9 cellular contexts compared by ENCODE assay signal in genomic region chr1:156122086-156122485, GRCh38. TPM values are rescaled to one million over a fixed set of nuclear protein-coding genes. Genes with fewer than 3 reads are reported as not detected.
DNase-seq lines count a peak whose midpoint lies in the region; ATAC-seq and TF ChIP-seq lines count a peak whose summit lies in the region.
"Had no signal": no experiment of that assay in that cellular context is flagged by ENCODE, and none has a peak within 500 bp of the region (broad histone marks: within the 10 kb centered on the region; RNA-seq: fewer than 3 reads in every experiment).

No MANE protein-coding gene starts in this region.

- TF ChIP-seq CTCF in AG10803 (conservative IDR thresholded peaks at IDR 0.05; ENCODE audit: low read length): no peak

- no peak overlapping the region for H4K91ac ChIP-seq in trophoblast cell (ENCODE audit: low read depth, low read length)

- no peak for TF ChIP-seq POLR2A in GM18505 (IDR thresholded peaks at IDR 0.05; ENCODE audit: borderline replicate concordance, extremely low read depth, insufficient read depth, insufficient read length)

- no peak overlapping the region for H2BK5ac ChIP-seq in trophoblast cell (ENCODE audit: low read depth, low read length, poor library complexity)

- H3K4me3 ChIP-seq in AG10803 (ENCODE audit: low read length) (peak overlapping the region; percentile 100), esophagus (ENCODE audit: low read depth in 1 of 2, low read length in 2 of 2) (peak overlapping the region in 1 of 2 donors; percentile 37), trophoblast cell (ENCODE audit: low read depth, low read length) (no peak overlapping the region)

- DNase-seq in AG10803 (ENCODE audit: low read depth): no peak
- DNase-seq in trophoblast cell: no peak
- no peak for DNase-seq in cerebellar nuclear complex (lab: John Stamatoyannopoulos, UW)
- DNase-seq: NCI-H1417 treated with DMSO at 0.1 percent for 48 hours had no signal

- no peak overlapping the region for H3K14ac ChIP-seq in trophoblast cell (ENCODE audit: low read length)

- H2BK12ac ChIP-seq in trophoblast cell (ENCODE audit: low read length): no peak overlapping the region

- peak overlapping the region; percentile 61 for H3K4ac ChIP-seq in trophoblast cell (ENCODE audit: low read depth, low read length)

- no peaks in the 10 kb centered on the region for H3K36me3 ChIP-seq in esophagus (ENCODE audit: control insufficient read depth in 2 of 2, insufficient read depth in 2 of 2, low read length in 1 of 2)
- H3K36me3 ChIP-seq in trophoblast cell (ENCODE audit: control insufficient read depth in 1 of 2, insufficient read depth in 2 of 2, low read length in 2 of 2): peaks cover 7 to 19% of the 10 kb centered on the region in 2 experiments

- H3K9ac ChIP-seq in trophoblast cell (ENCODE audit: low read length): no peak overlapping the region

- no peak overlapping the region for H4K8ac ChIP-seq in trophoblast cell (ENCODE audit: low read depth, low read length)

- no peak overlapping the region for H2AFZ ChIP-seq in trophoblast cell (ENCODE audit: insufficient read depth, low read length, poor library complexity)

- H3K23ac ChIP-seq in trophoblast cell (ENCODE audit: low read length): no peak overlapping the region

- no peaks in the 10 kb centered on the region for H3K27me3 ChIP-seq in esophagus (ENCODE audit: control insufficient read depth in 1 of 2, insufficient read depth in 2 of 2, low read length in 2 of 2)
- H3K27me3 ChIP-seq in trophoblast cell (ENCODE audit: insufficient read depth, low read length): no peaks in the 10 kb centered on the region

- H3K4me1 ChIP-seq in esophagus (ENCODE audit: control insufficient read depth in 2 of 2, insufficient read depth in 2 of 2, low read length in 1 of 2) (peaks cover 11 to 45% of the 10 kb centered on the region in 2 donors), trophoblast cell (ENCODE audit: control insufficient read depth in 1 of 2, insufficient read depth in 2 of 2, low read length in 2 of 2) (peaks cover 71 to 80% of the 10 kb centered on the region in 2 experiments)

- H3K4me2 ChIP-seq in trophoblast cell (ENCODE audit: low read length): no peak overlapping the region

- H3K79me2 ChIP-seq in trophoblast cell (ENCODE audit: control insufficient read depth, insufficient read depth, low read length, poor library complexity): peaks cover 49% of the 10 kb centered on the region

- ATAC-seq in SK-N-SH treated with all-trans-retinoic acid at 6 μM for 48 hours (no peak), GM18505 (IDR thresholded peaks at IDR 0.05; ENCODE audit: unreplicated experiment) (no peak), GM21367 (IDR thresholded peaks at IDR 0.05; ENCODE audit: unreplicated experiment) (no peak), HG03442 (IDR thresholded peaks at IDR 0.05; ENCODE audit: unreplicated experiment) (no peak)

- H3K9me3 ChIP-seq in esophagus (ENCODE audit: control insufficient read depth in 2 of 2, insufficient read depth in 1 of 2, low read depth in 1 of 2, low read length in 1 of 2) (no peaks in the 10 kb centered on the region), trophoblast cell (ENCODE audit: insufficient read depth, low read depth, low read length) (no peaks in the 10 kb centered on the region)

- H2AK5ac ChIP-seq in trophoblast cell (ENCODE audit: low read length): no peak overlapping the region

- H3K18ac ChIP-seq in trophoblast cell (ENCODE audit: low read length): no peak overlapping the region

- H2BK120ac ChIP-seq in trophoblast cell (ENCODE audit: insufficient read depth, low read length, poor library complexity): no peak overlapping the region

- peaks cover 64% of the 10 kb centered on the region for H3K79me1 ChIP-seq in trophoblast cell (ENCODE audit: low read length)

- 29 to 31% methylated on average over 4 of the region's 4 CpGs for WGBS in esophagus, 2 donors
- WGBS in trophoblast cell (ENCODE audit: extremely low coverage, insufficient coverage, insufficient read length): no CpG with 5 or more reads among the region's 4 CpGs

- H4K12ac ChIP-seq in trophoblast cell (ENCODE audit: low read depth, low read length): no peak overlapping the region

- H3K27ac ChIP-seq in esophagus (ENCODE audit: low read depth in 2 of 2, low read length in 1 of 2) (peak overlapping the region; percentile 94 to 97), trophoblast cell (ENCODE audit: low read depth, low read length) (peak overlapping the region; percentile 75)

TF ChIP-seq in SK-N-SH treated with all-trans-retinoic acid at 6 μM for 48 hours, 23 proteins besides CTCF, POLR2A, EP300 and RAD21:
- peak; percentile 13; the same call in 1 of the 2 replicates for TF ChIP-seq ZC3H10 (CRISPR knock-in tag; IDR thresholded peaks at IDR 0.05)
- TF ChIP-seq BACH2 (CRISPR knock-in tag; IDR thresholded peaks at IDR 0.05; ENCODE audit: borderline replicate concordance): no peak
TF ChIP-seq in SK-N-SH treated with all-trans-retinoic acid at 6 μM for 48 hours: peak in this region for 1.

RNA-seq across cellular contexts. Expression of gene LMNA, which starts 7.6 kb away (rescaled TPM):
- polyA plus RNA-seq in esophagus: 100 to 1,000 TPM; 183 to 230 TPM
- polyA plus RNA-seq in trophoblast cell (2013): 414 and 457 TPM in 2 replicates

RNA-seq across cellular contexts. Expression of gene SEMA4A, which starts 31.3 kb away (rescaled TPM):
- polyA plus RNA-seq in esophagus: 10 to 100 TPM; 23.8 to 24.9 TPM
- polyA plus RNA-seq in trophoblast cell (2013): 0.47 and 0.83 TPM in 2 replicates

RNA-seq across cellular contexts. Expression of gene MEX3A, which starts 39.8 kb away (rescaled TPM):
- polyA plus RNA-seq in esophagus: under 1 TPM; 0.36 to 0.59 TPM
- 38.9 and 40.4 TPM in 2 replicates for polyA plus RNA-seq in trophoblast cell (2013)
